In genomic region chr6:76719449-76719848, GRCh38 we compare ENCODE assay signal across 9 cellular contexts.
"Had no signal": no experiment of that assay in that cellular context is flagged by ENCODE, and none has a peak within 500 bp of the region (broad histone marks: within the 10 kb centered on the region; RNA-seq: fewer than 3 reads in every experiment).

No MANE protein-coding gene starts in this region.

- H2AFZ ChIP-seq: GM23248 had no signal

- H3K9ac ChIP-seq: GM23248 had no signal

- H3K27ac ChIP-seq: GM23248, HL-60 had no signal

- H3K27ac Mint-ChIP-seq: HFFc6, IgD-negative memory B cell had no signal

- H3K4me1 Mint-ChIP-seq: IgD-negative memory B cell had no signal

- H3K36me3 ChIP-seq: HAP-1 had no signal

- H3K4me1 ChIP-seq: HAP-1 had no signal

- H3K36me3 Mint-ChIP-seq: IgD-negative memory B cell had no signal

- H3K4me3 Mint-ChIP-seq: HFFc6, IgD-negative memory B cell had no signal

- DNase-seq: GM23248, GOT3, H7, HFFc6, KG1 had no signal

- ATAC-seq: HCT116 had no signal

- H3K4me3 ChIP-seq: GM23248, HAP-1 had no signal

- H3K9me3 ChIP-seq: HAP-1 had no signal
